In the genomic region with DNA sequence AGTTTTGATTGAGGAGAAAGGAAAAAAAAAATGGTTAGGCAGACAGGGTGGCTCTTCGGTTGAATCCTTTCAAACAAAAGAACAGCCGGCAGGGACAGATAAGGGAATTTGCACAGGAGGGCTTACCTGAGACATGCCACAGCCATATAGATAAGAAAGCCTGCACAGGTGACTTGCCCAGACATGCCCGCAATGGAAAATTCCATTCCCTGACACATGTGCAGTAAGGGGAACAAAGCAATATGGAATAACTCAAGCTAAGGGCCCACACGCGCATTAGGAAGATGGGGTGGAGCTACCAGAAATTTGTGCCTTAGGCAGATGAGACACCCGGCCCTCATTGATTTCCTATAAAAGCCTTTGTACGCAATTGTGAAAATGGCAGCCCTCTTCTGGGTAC, we compare ENCODE assay signal across 17 cellular contexts.
A peak's percentile ranks its signal among the peaks of the same experiment; 100 is the strongest.
DNase-seq lines count a peak whose midpoint lies in the region; ATAC-seq, FAIRE-seq and TF ChIP-seq lines count a peak whose summit lies in the region.
"Had no signal": no experiment of that assay in that cellular context is flagged by ENCODE, and none has a peak within 500 bp of the region (broad histone marks: within the 10 kb centered on the region; RNA-seq: fewer than 3 reads in every experiment).

No MANE protein-coding gene starts in this region.

- H3K4me1 ChIP-seq in HCT116 (ENCODE audit: control insufficient read depth in 1 of 2, insufficient read depth in 2 of 2, low read length in 2 of 2) (peaks cover 8 to 12% of the 10 kb centered on the region in 2 experiments; a peak in 2 of 4 replicates), K562 (replicated peaks in 1 of 2; ENCODE audit: control insufficient read depth in 2 of 2, insufficient read depth in 2 of 2, low read length in 2 of 2) (no peaks in the 10 kb centered on the region; a peak in 1 of 5 replicates)
- H3K4me1 ChIP-seq: ascending aorta had no signal

- no peak overlapping the region for H3K9ac ChIP-seq in HCT116 (ENCODE audit: low read length)
- no peak overlapping the region for H3K9ac ChIP-seq in K562 (ENCODE audit: insufficient read depth in 1 of 2, low read depth in 2 of 2, low read length in 2 of 2)

- TF ChIP-seq RAD21 in HCT116 (IDR thresholded peaks at IDR 0.05; ENCODE audit: low read depth) (no peak), K562 (CRISPR knock-in tag; conservative IDR thresholded peaks at IDR 0.05 in 1 of 2, IDR thresholded peaks at IDR 0.05 in 1 of 2) (no peak)

- POLR2A ChIA-PET in HCT116 (lab: Charles Lee) (no interaction called here), K562 (lab: Yijun Ruan, JAX) (interaction anchor here (0.7 kb wide), 1 partner anchor 91 kb away, joined by 4 read pairs; no protein-coding TSS in a partner anchor)

- H3K9me2 ChIP-seq in HCT116 (ENCODE audit: insufficient read depth) = no peaks in the 10 kb centered on the region

- peak; percentile 42 for DNase-seq in COLO668 (lab: John Stamatoyannopoulos, UW; ENCODE audit: unreplicated experiment)
- no peak for DNase-seq in HCT116 (ENCODE audit: low read depth, low spot score)
- DNase-seq in K562 (ENCODE audit: extremely low read depth in 1 of 4, low spot score in 3 of 4) = no peak
- DNase-seq in left colon = no peak
- no peak for DNase-seq in NAMALWA (ENCODE audit: low spot score)
- DNase-seq in HuH-7 (ENCODE audit: low spot score) = no peak
- DNase-seq: activated CD4-positive, CD25-positive, alpha-beta regulatory T cell treated with anti-CD3 and anti-CD28 coated beads, Interleukin-2, amount 50 U/mL, for 72 hours; CD4-positive, alpha-beta T cell; erythroblast; GF-D8; hypothalamus; NCI-H1417; posterior cingulate gyrus; SHP77 had no signal

- TF ChIP-seq POLR2A in HCT116 (IDR thresholded peaks at IDR 0.05; ENCODE audit: borderline replicate concordance, extremely low read depth, insufficient read depth, insufficient read length) (no peak), K562 (conservative IDR thresholded peaks at IDR 0.05) (no peak)

- in situ Hi-C loops in K562 (cut with MboI) = no loop called here

- H3K9me1 ChIP-seq in K562 (ENCODE audit: control insufficient read depth, insufficient read depth, low read length) = no peaks in the 10 kb centered on the region

- H2AFZ ChIP-seq in HCT116 (ENCODE audit: low read depth, low read length, poor library complexity, severe bottlenecking) (no peak overlapping the region), K562 (ENCODE audit: low read depth, low read length) (no peak overlapping the region)

- BruUV-seq in HCT116 (replicated peaks; lab: Mats Ljungman, UMichigan) = no TSS peak
- no TSS peak for BruUV-seq in K562 (replicated peaks; lab: Mats Ljungman, UMichigan)

- H3K27ac ChIP-seq in HCT116 (ENCODE audit: low read depth, low read length) (peak overlapping the region; percentile 5; the same call in 1 of the 2 replicates), K562 (ENCODE audit: extremely low read depth, low read depth, low read length) (no peak overlapping the region)
- H3K27ac ChIP-seq: ascending aorta had no signal

- H3K79me2 ChIP-seq in HCT116 (ENCODE audit: insufficient read depth, low read length) = no peaks in the 10 kb centered on the region
- H3K79me2 ChIP-seq in K562 (ENCODE audit: control insufficient read depth, insufficient read depth, low read length) = no peaks in the 10 kb centered on the region

- H3K9me3 ChIP-seq in HCT116 (ENCODE audit: control insufficient read depth in 1 of 2, insufficient read depth in 1 of 2, low read depth in 1 of 2, low read length in 2 of 2) (no peaks in the 10 kb centered on the region), K562 (replicated peaks; ENCODE audit: control insufficient read depth, insufficient read depth, low read depth, low read length) (no peaks in the 10 kb centered on the region)
- H3K9me3 ChIP-seq: ascending aorta had no signal

- peak overlapping the region; percentile 31 for H3K4me2 ChIP-seq in HCT116 (ENCODE audit: low read length)
- no peak overlapping the region for H3K4me2 ChIP-seq in K562 (ENCODE audit: insufficient read depth, low read length)

- no peak for FAIRE-seq in K562 (lab: Jason Lieb, UNC)
- FAIRE-seq: frontal cortex had no signal

- TF ChIP-seq CTCF in HCT116 (IDR thresholded peaks at IDR 0.05 in 2 of 3, conservative IDR thresholded peaks at IDR 0.05 in 1 of 3; ENCODE audit: borderline replicate concordance in 1 of 3, insufficient read depth in 1 of 3, low read depth in 2 of 3, low read length in 2 of 3) (no peak), K562 (IDR thresholded peaks at IDR 0.05 in 2 of 3, conservative IDR thresholded peaks at IDR 0.05 in 1 of 3; ENCODE audit: insufficient read depth in 2 of 3, low read depth in 1 of 3, low read length in 3 of 3) (no peak)

- H3K27me3 ChIP-seq in HCT116 (ENCODE audit: insufficient read depth, low read length) (no peaks in the 10 kb centered on the region), K562 (ENCODE audit: control insufficient read depth in 2 of 2, insufficient read depth in 2 of 2, low read length in 2 of 2) (peaks cover 5 to 7% of the 10 kb centered on the region in 2 experiments; a peak in 4 of 5 replicates)
- H3K27me3 ChIP-seq: ascending aorta had no signal

- intact Hi-C loops in HCT116 (cut with micrococcal nuclease) (no loop called here), K562 (cut with micrococcal nuclease) (loop anchor here (10.0 kb wide), 1 partner anchor 209 kb away; no protein-coding TSS in a partner anchor), left colon (cut with DNase I, micrococcal nuclease) (no loop called here)

- no peaks in the 10 kb centered on the region for H3K36me3 ChIP-seq in HCT116 (ENCODE audit: control insufficient read depth in 1 of 2, insufficient read depth in 2 of 2, low read length in 2 of 2)
- H3K36me3 ChIP-seq in K562 (ENCODE audit: control insufficient read depth, insufficient read depth, low read length) = no peaks in the 10 kb centered on the region
- H3K36me3 ChIP-seq: ascending aorta had no signal

- 11% methylated on average over 7 of the region's 7 CpGs for WGBS in K562 (ENCODE audit: insufficient coverage, low coverage, missing lambda C conversion rate)

- RAD21 ChIA-PET in HCT116 (lab: Charles Lee; ENCODE audit: low non-redundant PET in 1 of 2, low total read pairs in 2 of 2, uncharacterized antibody in 2 of 2, unreplicated experiment in 2 of 2) = no interaction called here

- H4K20me1 ChIP-seq in HCT116 (ENCODE audit: insufficient read depth) (no peaks in the 10 kb centered on the region), K562 (replicated peaks; ENCODE audit: control insufficient read depth, insufficient read depth, low read length) (no peaks in the 10 kb centered on the region)

- TF ChIP-seq EP300 in K562 (IDR thresholded peaks at IDR 0.05; ENCODE audit: low read length) = no peak

- ATAC-seq in HCT116 = no peak
- no peak for ATAC-seq in K562
- ATAC-seq in left colon = peak; percentile 71
- no peak for ATAC-seq in GM18520 (IDR thresholded peaks at IDR 0.05; ENCODE audit: unreplicated experiment)

- H3K4me3 ChIP-seq in HCT116 (replicated peaks in 1 of 2; ENCODE audit: low read depth in 1 of 2, low read length in 2 of 2) = no peak overlapping the region
- H3K4me3 ChIP-seq in K562 = no peak overlapping the region
- H3K4me3 ChIP-seq: ascending aorta had no signal

- CTCF ChIA-PET in HCT116 (lab: Charles Lee) (no interaction called here), K562 (lab: Yijun Ruan, JAX; ENCODE audit: low intra/inter-chr PET ratio) (no interaction called here)

TF ChIP-seq in HCT116, 20 proteins besides CTCF, POLR2A, EP300 and RAD21:
- TF ChIP-seq, protein P1, sequence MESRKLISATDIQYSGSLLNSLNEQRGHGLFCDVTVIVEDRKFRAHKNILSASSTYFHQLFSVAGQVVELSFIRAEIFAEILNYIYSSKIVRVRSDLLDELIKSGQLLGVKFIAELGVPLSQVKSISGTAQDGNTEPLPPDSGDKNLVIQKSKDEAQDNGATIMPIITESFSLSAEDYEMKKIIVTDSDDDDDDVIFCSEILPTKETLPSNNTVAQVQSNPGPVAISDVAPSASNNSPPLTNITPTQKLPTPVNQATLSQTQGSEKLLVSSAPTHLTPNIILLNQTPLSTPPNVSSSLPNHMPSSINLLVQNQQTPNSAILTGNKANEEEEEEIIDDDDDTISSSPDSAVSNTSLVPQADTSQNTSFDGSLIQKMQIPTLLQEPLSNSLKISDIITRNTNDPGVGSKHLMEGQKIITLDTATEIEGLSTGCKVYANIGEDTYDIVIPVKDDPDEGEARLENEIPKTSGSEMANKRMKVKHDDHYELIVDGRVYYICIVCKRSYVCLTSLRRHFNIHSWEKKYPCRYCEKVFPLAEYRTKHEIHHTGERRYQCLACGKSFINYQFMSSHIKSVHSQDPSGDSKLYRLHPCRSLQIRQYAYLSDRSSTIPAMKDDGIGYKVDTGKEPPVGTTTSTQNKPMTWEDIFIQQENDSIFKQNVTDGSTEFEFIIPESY (IDR thresholded peaks at IDR 0.05; ENCODE audit: extremely low read depth, insufficient replicate concordance, low read length) = no peak
- TF ChIP-seq SP1 (IDR thresholded peaks at IDR 0.05; ENCODE audit: low read depth) = no peak
- no peak for TF ChIP-seq TCF7L2 (IDR thresholded peaks at IDR 0.05; ENCODE audit: borderline replicate concordance, extremely low read depth, insufficient read depth, insufficient read length)
- TF ChIP-seq FOSL1 (IDR thresholded peaks at IDR 0.05; ENCODE audit: low read depth) = no peak
- no peak for TF ChIP-seq EGR1 (IDR thresholded peaks at IDR 0.05; ENCODE audit: low read depth)

TF ChIP-seq in K562, 482 proteins besides CTCF, POLR2A, EP300 and RAD21:
- TF ChIP-seq CBFA2T2 (conservative IDR thresholded peaks at IDR 0.05) (0 out of 2 replicates have a peak, but pooled peaks have one; percentile 22), TEAD2 (tag; IDR thresholded peaks at IDR 0.05) (no peak), CBFA2T3 (IDR thresholded peaks at IDR 0.05) (0 out of 2 replicates have a peak, but pooled peaks have one; percentile 37), TAL1 (IDR thresholded peaks at IDR 0.05) (0 out of 2 replicates have a peak, but pooled peaks have one; percentile 30), BRF1 (IDR thresholded peaks at IDR 0.05; ENCODE audit: borderline replicate concordance, extremely low read depth, insufficient read length) (no peak), TCF3 (CRISPR knock-in tag; IDR thresholded peaks at IDR 0.05) (peak; percentile 48), ZNF668 (CRISPR knock-in tag; IDR thresholded peaks at IDR 0.05) (no peak)
TF ChIP-seq in K562: peak in this region for 4.
